26 cellular contexts compared by ENCODE assay signal in the genomic region with DNA sequence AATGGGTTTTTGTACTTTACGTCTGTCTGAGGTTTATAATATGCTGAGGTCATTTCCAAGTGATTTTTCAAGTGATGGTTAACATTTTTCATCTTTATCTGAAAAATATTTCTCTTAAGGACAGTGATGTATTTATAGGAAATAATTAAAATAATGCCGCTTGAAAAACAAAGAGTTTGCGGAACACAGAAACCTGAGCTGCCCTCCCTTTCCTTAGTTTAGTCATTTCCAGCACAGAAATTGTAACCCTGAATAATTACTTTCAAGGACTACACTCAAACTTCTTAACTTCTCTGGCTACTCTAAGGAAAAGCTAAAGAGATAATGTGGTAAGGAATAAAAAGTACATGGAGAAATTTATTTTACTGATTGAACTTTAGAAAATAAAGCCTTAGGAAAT.
"Had no signal": no experiment of that assay in that cellular context is flagged by ENCODE, and none has a peak within 500 bp of the region (broad histone marks: within the 10 kb centered on the region; RNA-seq: fewer than 3 reads in every experiment).

No MANE protein-coding gene starts in this region.

- H3K27me3 ChIP-seq: brain microvascular endothelial cell, esophagus muscularis mucosa, foreskin keratinocyte, testis, transverse colon had no signal

- H3K4me1 Mint-ChIP-seq: activated CD4-positive, alpha-beta T cell treated with anti-CD3 and anti-CD28 coated beads, Interleukin-2, amount 10 ng/mL, durations not matched to agents 24 days and 14 days; activated naive CD8-positive, alpha-beta T cell treated with anti-CD3 and anti-CD28 coated beads, Interleukin-2, amount 10 ng/mL, durations not matched to agents 7 days and 5 days had no signal

- H3K27ac Mint-ChIP-seq: activated CD4-positive, alpha-beta memory T cell treated with anti-CD3 and anti-CD28 coated beads for 36 hours; activated CD4-positive, alpha-beta T cell treated with anti-CD3 and anti-CD28 coated beads, Interleukin-2, amount 10 ng/mL, durations not matched to agents 24 days and 14 days; activated naive CD4-positive, alpha-beta T cell treated with anti-CD3 and anti-CD28 coated beads for 36 hours; activated naive CD8-positive, alpha-beta T cell treated with anti-CD3 and anti-CD28 coated beads, Interleukin-2, amount 10 ng/mL, durations not matched to agents 7 days and 5 days; activated T-helper 1 cell treated with anti-CD3 and anti-CD28 coated beads, Interleukin-12 subunit alpha, Interleukin-12 subunit beta, Interleukin-2, Interleukin-4 antibody, amounts not matched to agents 30 ng/mL and 10 ng/mL and 1 ng/mL, durations not matched to agents 14 hours and 24 hours and 36 hours; endodermal cell; T-helper 1 cell treated with Interleukin-12 subunit alpha and Interleukin-12 subunit beta and Interleukin-4 antibody, amounts not matched to agents 30 μg/mL and 1 μg/mL, for 36 hours had no signal

- ATAC-seq: activated CD4-positive, CD25-positive, alpha-beta regulatory T cell treated with anti-CD3 and anti-CD28 coated beads, Interleukin-2, amount 50 U/mL, for 24 hours; foreskin keratinocyte; stimulated activated naive CD8-positive, alpha-beta T cell treated with anti-CD3 and anti-CD28 coated beads, Interleukin-15, Interleukin-2, amounts not matched to agents 100 U/mL and 50 U/mL, for 24 hours had no signal

- H3K27me3 Mint-ChIP-seq: activated CD4-positive, alpha-beta memory T cell treated with anti-CD3 and anti-CD28 coated beads for 36 hours; activated CD4-positive, alpha-beta T cell treated with anti-CD3 and anti-CD28 coated beads, Interleukin-2, amount 10 ng/mL, durations not matched to agents 24 days and 14 days; activated naive CD8-positive, alpha-beta T cell treated with anti-CD3 and anti-CD28 coated beads, Interleukin-2, amount 10 ng/mL, durations not matched to agents 7 days and 5 days had no signal

- H3K27ac ChIP-seq: brain microvascular endothelial cell, coronary artery, foreskin keratinocyte, left ventricle myocardium inferior, transverse colon, VCaP had no signal

- H3K4me1 ChIP-seq: foreskin keratinocyte had no signal

- H3K4me3 Mint-ChIP-seq: activated CD4-positive, alpha-beta memory T cell treated with anti-CD3 and anti-CD28 coated beads for 36 hours; activated CD4-positive, alpha-beta T cell treated with anti-CD3 and anti-CD28 coated beads, Interleukin-2, amount 10 ng/mL, durations not matched to agents 24 days and 14 days; activated naive CD4-positive, alpha-beta T cell treated with anti-CD3 and anti-CD28 coated beads for 36 hours; activated naive CD8-positive, alpha-beta T cell treated with anti-CD3 and anti-CD28 coated beads, Interleukin-2, amount 10 ng/mL, durations not matched to agents 7 days and 5 days; activated T-helper 1 cell treated with anti-CD3 and anti-CD28 coated beads, Interleukin-12 subunit alpha, Interleukin-12 subunit beta, Interleukin-2, Interleukin-4 antibody, amounts not matched to agents 30 ng/mL and 10 ng/mL and 1 ng/mL, durations not matched to agents 14 hours and 24 hours and 36 hours; endodermal cell; T-helper 1 cell treated with Interleukin-12 subunit alpha and Interleukin-12 subunit beta and Interleukin-4 antibody, amounts not matched to agents 30 μg/mL and 1 μg/mL, for 36 hours had no signal

- FAIRE-seq: astrocyte, TTC549 had no signal

- DNase-seq: activated CD4-positive, alpha-beta memory T cell treated with anti-CD3 and anti-CD28 coated beads for 36 hours; activated CD4-positive, alpha-beta T cell treated with anti-CD3 and anti-CD28 coated beads, Interleukin-2, amount 10 ng/mL, durations not matched to agents 24 days and 14 days; activated CD8-positive, alpha-beta memory T cell treated with anti-CD3 and anti-CD28 coated beads, Interleukin-2, amount 50 U/mL, for 4 hours; activated effector memory CD4-positive, alpha-beta T cell treated with anti-CD3 and anti-CD28 coated beads, Interleukin-2, amount 50 U/mL, for 16 hours; activated naive CD4-positive, alpha-beta T cell treated with anti-CD3 and anti-CD28 coated beads for 36 hours; activated naive CD8-positive, alpha-beta T cell treated with anti-CD3 and anti-CD28 coated beads, Interleukin-2, amount 10 ng/mL, durations not matched to agents 7 days and 5 days; activated T-cell treated with anti-CD3 and anti-CD28 coated beads, Interleukin-2, amount 50 U/mL, for 1 hour; brain microvascular endothelial cell; endodermal cell; foreskin keratinocyte; left ventricle myocardium inferior; nucleus accumbens; posterior cingulate gyrus; stimulated activated CD4-positive, alpha-beta T cell treated with anti-CD3 and anti-CD28 coated beads, Interleukin-4, amount 100 ng/mL, for 1 hour; stimulated activated naive CD8-positive, alpha-beta T cell treated with anti-CD3 and anti-CD28 coated beads, Interleukin-15, Interleukin-2, amounts not matched to agents 100 U/mL and 50 U/mL, for 24 hours; T-helper 9 cell; testis; transverse colon had no signal

- H3K36me3 ChIP-seq: brain microvascular endothelial cell, esophagus muscularis mucosa, left ventricle myocardium inferior, transverse colon had no signal

- H3K4me3 ChIP-seq: coronary artery, esophagus muscularis mucosa, left ventricle myocardium inferior, testis, transverse colon had no signal

- H3K9me3 Mint-ChIP-seq: activated CD4-positive, alpha-beta T cell treated with anti-CD3 and anti-CD28 coated beads, Interleukin-2, amount 10 ng/mL, durations not matched to agents 24 days and 14 days; activated naive CD4-positive, alpha-beta T cell treated with anti-CD3 and anti-CD28 coated beads for 36 hours; activated T-helper 1 cell treated with anti-CD3 and anti-CD28 coated beads, Interleukin-12 subunit alpha, Interleukin-12 subunit beta, Interleukin-2, Interleukin-4 antibody, amounts not matched to agents 30 ng/mL and 10 ng/mL and 1 ng/mL, durations not matched to agents 14 hours and 24 hours and 36 hours; T-helper 1 cell treated with Interleukin-12 subunit alpha and Interleukin-12 subunit beta and Interleukin-4 antibody, amounts not matched to agents 30 μg/mL and 1 μg/mL, for 36 hours had no signal

- H3K9me3 ChIP-seq: esophagus muscularis mucosa, left ventricle myocardium inferior, testis, transverse colon had no signal
